Comparison of ENCODE assay signal across 9 cellular contexts in genomic region chr20:17679786-17680127, GRCh38. TPM values are rescaled to one million over a fixed set of nuclear protein-coding genes. Genes with fewer than 3 reads are reported as not detected.
DNase-seq lines count a peak whose midpoint lies in the region; ATAC-seq and TF ChIP-seq lines count a peak whose summit lies in the region.
"Had no signal": no experiment of that assay in that cellular context is flagged by ENCODE, and none has a peak within 500 bp of the region (broad histone marks: within the 10 kb centered on the region; RNA-seq: fewer than 3 reads in every experiment).

No MANE protein-coding gene starts in this region.

- H3K4me3 ChIP-seq in astrocyte of the spinal cord (ENCODE audit: low read depth, low read length) (peak overlapping the region; percentile 86), lower lobe of right lung (peak overlapping the region; percentile 74), tibial nerve (peak overlapping the region in 3 of 4 donors; percentile 80 to 94 (median 88))

- H3K27me3 ChIP-seq in lower lobe of right lung (ENCODE audit: low read depth): no peaks in the 10 kb centered on the region
- no peaks in the 10 kb centered on the region for H3K27me3 ChIP-seq in tibial nerve

- in situ Hi-C loops in astrocyte of the spinal cord (cut with HindIII; ENCODE audit: low sequenced_read_pairs): no loop called here

- H3K9me3 ChIP-seq in lower lobe of right lung: no peaks in the 10 kb centered on the region
- no peaks in the 10 kb centered on the region for H3K9me3 ChIP-seq in tibial nerve

- 45 to 46% methylated on average over 4 of the region's 4 CpGs for WGBS in tibial nerve, 2 donors

- H3K4me1 ChIP-seq in lower lobe of right lung (peaks cover 62% of the 10 kb centered on the region), tibial nerve (peaks cover 0 to 43% (median 10%) of the 10 kb centered on the region in 4 donors)

- H3K27ac Mint-ChIP-seq in activated naive CD4-positive, alpha-beta T cell treated with anti-CD3 and anti-CD28 coated beads for 36 hours: no peak overlapping the region

- H3K27me3 Mint-ChIP-seq in activated naive CD4-positive, alpha-beta T cell treated with anti-CD3 and anti-CD28 coated beads for 36 hours (ENCODE audit: low read depth): peaks cover 7% of the 10 kb centered on the region

- peak overlapping the region; percentile 71 for H3K4me3 Mint-ChIP-seq in activated naive CD4-positive, alpha-beta T cell treated with anti-CD3 and anti-CD28 coated beads for 36 hours

- intact Hi-C loops in activated naive CD4-positive, alpha-beta T cell treated with anti-CD3 and anti-CD28 coated beads for 36 hours (cut with micrococcal nuclease): loop anchor here (5.0 to 10.0 kb wide), 4 partner anchors 888 to 1105 kb away; partner anchors contain the start of genes DTD1, KIF16B, SMIM26 and SNRPB2
- intact Hi-C loops in lower lobe of right lung (cut with DNase I): no loop called here

- no peak for ATAC-seq in lower lobe of right lung
- ATAC-seq in GM18907 (IDR thresholded peaks at IDR 0.05; ENCODE audit: unreplicated experiment): no peak

- H3K36me3 ChIP-seq in lower lobe of right lung: peaks cover 42% of the 10 kb centered on the region
- peaks cover 0 to 10% (median 0%) of the 10 kb centered on the region in 3 donors for H3K36me3 ChIP-seq in tibial nerve

- TF ChIP-seq CTCF in astrocyte of the spinal cord (IDR thresholded peaks at IDR 0.05; ENCODE audit: low read depth, low read length) (no peak), lower lobe of right lung (IDR thresholded peaks at IDR 0.05) (no peak), tibial nerve (IDR thresholded peaks at IDR 0.05) (no peak)

- CTCF ChIA-PET in activated naive CD4-positive, alpha-beta T cell treated with anti-CD3 and anti-CD28 coated beads for 36 hours (lab: Charles Lee): interaction anchor here (1.2 to 1.6 kb wide), 2 partner anchors 24 to 218 kb away, joined by 3 to 5 read pairs; no protein-coding TSS in a partner anchor

- H3K27ac ChIP-seq in lower lobe of right lung: peak overlapping the region; percentile 96
- H3K27ac ChIP-seq in tibial nerve: peak overlapping the region; percentile 83 to 97 (median 93)

- TF ChIP-seq EP300 in tibial nerve (IDR thresholded peaks at IDR 0.05): no peak

- peaks cover 3% of the 10 kb centered on the region for H3K36me3 Mint-ChIP-seq in activated naive CD4-positive, alpha-beta T cell treated with anti-CD3 and anti-CD28 coated beads for 36 hours (ENCODE audit: low read depth)

- DNase-seq in activated naive CD4-positive, alpha-beta T cell treated with anti-CD3 and anti-CD28 coated beads for 36 hours: no peak
- no peak for DNase-seq in activated naive CD4-positive, alpha-beta T cell treated with anti-CD3 and anti-CD28 coated beads, Interleukin-2, amount 50 U/mL, for 16 hours
- DNase-seq in astrocyte of the spinal cord (ENCODE audit: low read depth, low spot score): no peak
- DNase-seq in lower lobe of right lung: no peak
- no peak for DNase-seq in tibial nerve (ENCODE audit: low spot score in 2 of 2)
- DNase-seq in NCI-H748 (lab: John Stamatoyannopoulos, UW; ENCODE audit: unreplicated experiment): no peak
- DNase-seq in NCI-H774 (lab: John Stamatoyannopoulos, UW): no peak
- DNase-seq: DMS 273 treated with DMSO at 0.1 percent for 48 hours had no signal

- peaks cover 15% of the 10 kb centered on the region for H3K4me1 Mint-ChIP-seq in activated naive CD4-positive, alpha-beta T cell treated with anti-CD3 and anti-CD28 coated beads for 36 hours (ENCODE audit: low read depth)

- H3K9me3 Mint-ChIP-seq in activated naive CD4-positive, alpha-beta T cell treated with anti-CD3 and anti-CD28 coated beads for 36 hours: no peaks in the 10 kb centered on the region

- no peak for TF ChIP-seq POLR2A in tibial nerve (IDR thresholded peaks at IDR 0.05)

RNA-seq across cellular contexts. Expression of gene RRBP1, which starts 2.3 kb away (rescaled TPM):
- total RNA-seq in activated naive CD4-positive, alpha-beta T cell treated with anti-CD3 and anti-CD28 coated beads for 36 hours: 10 to 100 TPM; 19.6 to 20.0 TPM
- 138 TPM for total RNA-seq in lower lobe of right lung
- 100 to 1,000 TPM in 1 of 4 donors, 10 to 100 TPM in 3; 76.5 to 162 (median 83.9) TPM for total RNA-seq in tibial nerve

RNA-seq across cellular contexts. Expression of gene BANF2, which starts 20.0 kb away (rescaled TPM):
- not detected for total RNA-seq in activated naive CD4-positive, alpha-beta T cell treated with anti-CD3 and anti-CD28 coated beads for 36 hours
- total RNA-seq in lower lobe of right lung: not detected
- not detected for total RNA-seq in tibial nerve
